Comparison of ENCODE assay signal across 9 cellular contexts in genomic region chr3:24829632-24830229, GRCh38.
A peak's percentile ranks its signal among the peaks of the same experiment; 100 is the strongest.
DNase-seq lines count a peak whose midpoint lies in the region; ATAC-seq and TF ChIP-seq lines count a peak whose summit lies in the region.
"Had no signal": no experiment of that assay in that cellular context is flagged by ENCODE, and none has a peak within 500 bp of the region (broad histone marks: within the 10 kb centered on the region; RNA-seq: fewer than 3 reads in every experiment).

No MANE protein-coding gene starts in this region.

- intact Hi-C loops in posterior cingulate gyrus (cut with DNase I) = no loop called here

- H3K27ac ChIP-seq in cardiac muscle cell = no peak overlapping the region
- H3K27ac ChIP-seq: SJCRH30 had no signal

- H3K9me3 ChIP-seq in NT2/D1 (ENCODE audit: insufficient read depth, low read length) (no peaks in the 10 kb centered on the region), cardiac muscle cell (ENCODE audit: low read depth) (no peaks in the 10 kb centered on the region)
- H3K9me3 ChIP-seq: SJCRH30 had no signal

- no peak for TF ChIP-seq CTCF in cardiac muscle cell (IDR thresholded peaks at IDR 0.05; ENCODE audit: low read depth, low read length)
- no peak for TF ChIP-seq CTCF in GM10266 (IDR thresholded peaks at IDR 0.05; ENCODE audit: control insufficient read depth, insufficient read depth, low read depth, missing control alignments)

- H3K4me1 ChIP-seq in NT2/D1 (ENCODE audit: insufficient read depth, insufficient read length) (no peaks in the 10 kb centered on the region), cardiac muscle cell (ENCODE audit: low read depth) (no peaks in the 10 kb centered on the region)
- H3K4me1 ChIP-seq: SJCRH30 had no signal

- DNase-seq in DMS53 treated with DMSO at 0.1 percent for 48 hours (lab: John Stamatoyannopoulos, UW; ENCODE audit: unreplicated experiment) (peak; percentile 11), NT2/D1 (ENCODE audit: low read depth, low spot score) (no peak), cardiac muscle cell (ENCODE audit: low read depth in 1 of 2, low spot score in 1 of 2) (peak; percentile 4 to 43), posterior cingulate gyrus (peak in 8 of 10 donors; percentile 9 to 85 (median 22)), LoVo (ENCODE audit: low spot score) (no peak), GM10266 (ENCODE audit: extremely low spot score) (no peak)

- peak overlapping the region; percentile 59 for H3K4me3 ChIP-seq in NT2/D1 (ENCODE audit: insufficient read length, low read depth)
- H3K4me3 ChIP-seq in cardiac muscle cell = peak overlapping the region; percentile 64
- H3K4me3 ChIP-seq: SJCRH30 had no signal

- ATAC-seq in GM18858 (IDR thresholded peaks at IDR 0.05; ENCODE audit: unreplicated experiment) (no peak), HG03135 (IDR thresholded peaks at IDR 0.05; ENCODE audit: unreplicated experiment) (no peak)

- H3K27me3 ChIP-seq in NT2/D1 (ENCODE audit: insufficient read depth, insufficient read length) (peaks cover 60% of the 10 kb centered on the region), cardiac muscle cell (peaks cover 93% of the 10 kb centered on the region)

- H3K36me3 ChIP-seq in NT2/D1 (ENCODE audit: insufficient read depth, insufficient read length, low read length) = no peaks in the 10 kb centered on the region
- H3K36me3 ChIP-seq in cardiac muscle cell = no peaks in the 10 kb centered on the region
- H3K36me3 ChIP-seq: SJCRH30 had no signal

- H3K9ac ChIP-seq in NT2/D1 (ENCODE audit: insufficient read length, low read depth) = peak overlapping the region; percentile 77

Comparison
In these comparisons a context has a peak if more than half of its experiments do, and no peak if none do; other contexts are left out.
1. DNase-seq: peak in DMS53 treated with DMSO at 0.1 percent for 48 hours (single experiment), cardiac muscle cell (2 of 2) and posterior cingulate gyrus (8 of 10); none in NT2/D1 (single experiment), LoVo (single experiment) and GM10266 (single experiment).